In the genomic region with DNA sequence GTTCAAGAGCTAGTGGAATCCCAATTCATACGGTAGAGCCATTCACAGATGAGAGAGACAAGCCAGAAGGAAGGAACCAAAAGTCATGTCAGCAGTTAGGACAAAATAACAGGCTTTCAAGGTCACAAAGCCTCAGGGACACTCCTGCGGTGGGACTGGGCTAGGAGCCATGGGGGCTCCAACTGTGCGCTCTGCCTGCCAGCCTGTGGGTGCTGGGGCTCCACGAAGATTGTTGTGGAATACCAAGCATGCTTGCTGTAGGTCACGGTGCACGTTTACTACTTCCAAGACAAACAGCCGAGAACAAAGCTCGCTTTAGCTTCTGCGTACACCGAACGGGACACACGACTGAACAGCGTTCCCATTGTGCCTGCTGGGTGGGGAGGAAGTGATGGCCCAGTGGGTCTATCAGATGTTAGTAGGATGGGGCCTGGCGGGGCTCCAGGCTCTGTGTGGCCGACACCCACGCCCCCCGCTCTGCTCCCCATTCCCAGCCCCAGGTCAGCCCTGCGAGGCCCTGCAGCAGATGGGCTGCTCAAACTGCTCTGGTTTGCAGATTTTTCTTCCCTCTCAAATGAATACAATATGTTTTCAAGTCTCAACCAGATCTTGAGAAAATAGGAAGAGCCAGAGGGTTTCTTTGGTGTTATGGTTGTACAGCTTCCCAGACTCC, we compare ENCODE assay signal across 1 cellular context.
TF ChIP-seq lines count a peak whose summit lies in the region.

No MANE protein-coding gene starts in this region.

TF ChIP-seq in HepG2, 621 proteins besides CTCF, POLR2A, EP300 and RAD21 (continued from another document and continues in another):
- TF ChIP-seq ZNF646 (CRISPR knock-in tag; IDR thresholded peaks at IDR 0.05) (peak; percentile 23; the same call in 1 of the 2 replicates), LRRFIP1 (CRISPR knock-in tag; conservative IDR thresholded peaks at IDR 0.05) (no peak), ZNF260 (CRISPR knock-in tag; IDR thresholded peaks at IDR 0.05; ENCODE audit: borderline replicate concordance, low read depth) (no peak), ZNF20 (CRISPR knock-in tag; IDR thresholded peaks at IDR 0.05) (no peak), E2F1 (CRISPR knock-in tag; IDR thresholded peaks at IDR 0.05) (no peak), ERF (CRISPR knock-in tag; IDR thresholded peaks at IDR 0.05) (peak; percentile 71), PATZ1 (CRISPR knock-in tag; IDR thresholded peaks at IDR 0.05) (peak; percentile 90), TIGD3 (CRISPR knock-in tag; IDR thresholded peaks at IDR 0.05; ENCODE audit: borderline replicate concordance) (no peak), ZNF431 (CRISPR knock-in tag; IDR thresholded peaks at IDR 0.05; ENCODE audit: borderline replicate concordance, low read depth) (peak; percentile 37; the same call in 1 of the 2 replicates), MAX (IDR thresholded peaks at IDR 0.05) (peak; percentile 76), RAD51 (IDR thresholded peaks at IDR 0.05; ENCODE audit: borderline replicate concordance) (no peak), ZBTB8A (CRISPR knock-in tag; IDR thresholded peaks at IDR 0.05; ENCODE audit: borderline replicate concordance, low read depth) (no peak), ZFP62 (CRISPR knock-in tag; IDR thresholded peaks at IDR 0.05) (no peak), MIER3 (CRISPR knock-in tag; IDR thresholded peaks at IDR 0.05; ENCODE audit: borderline replicate concordance) (no peak; the same call in 1 of the 2 replicates), ZNF607 (CRISPR knock-in tag; IDR thresholded peaks at IDR 0.05; ENCODE audit: borderline replicate concordance) (no peak)
- TF ChIP-seq, protein P1, sequence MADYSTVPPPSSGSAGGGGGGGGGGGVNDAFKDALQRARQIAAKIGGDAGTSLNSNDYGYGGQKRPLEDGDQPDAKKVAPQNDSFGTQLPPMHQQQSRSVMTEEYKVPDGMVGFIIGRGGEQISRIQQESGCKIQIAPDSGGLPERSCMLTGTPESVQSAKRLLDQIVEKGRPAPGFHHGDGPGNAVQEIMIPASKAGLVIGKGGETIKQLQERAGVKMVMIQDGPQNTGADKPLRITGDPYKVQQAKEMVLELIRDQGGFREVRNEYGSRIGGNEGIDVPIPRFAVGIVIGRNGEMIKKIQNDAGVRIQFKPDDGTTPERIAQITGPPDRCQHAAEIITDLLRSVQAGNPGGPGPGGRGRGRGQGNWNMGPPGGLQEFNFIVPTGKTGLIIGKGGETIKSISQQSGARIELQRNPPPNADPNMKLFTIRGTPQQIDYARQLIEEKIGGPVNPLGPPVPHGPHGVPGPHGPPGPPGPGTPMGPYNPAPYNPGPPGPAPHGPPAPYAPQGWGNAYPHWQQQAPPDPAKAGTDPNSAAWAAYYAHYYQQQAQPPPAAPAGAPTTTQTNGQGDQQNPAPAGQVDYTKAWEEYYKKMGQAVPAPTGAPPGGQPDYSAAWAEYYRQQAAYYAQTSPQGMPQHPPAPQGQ (CRISPR knock-in tag; IDR thresholded peaks at IDR 0.05; ENCODE audit: borderline replicate concordance) = 0 out of 2 replicates have a peak, but pooled peaks have one; percentile 36
- TF ChIP-seq, protein P2, sequence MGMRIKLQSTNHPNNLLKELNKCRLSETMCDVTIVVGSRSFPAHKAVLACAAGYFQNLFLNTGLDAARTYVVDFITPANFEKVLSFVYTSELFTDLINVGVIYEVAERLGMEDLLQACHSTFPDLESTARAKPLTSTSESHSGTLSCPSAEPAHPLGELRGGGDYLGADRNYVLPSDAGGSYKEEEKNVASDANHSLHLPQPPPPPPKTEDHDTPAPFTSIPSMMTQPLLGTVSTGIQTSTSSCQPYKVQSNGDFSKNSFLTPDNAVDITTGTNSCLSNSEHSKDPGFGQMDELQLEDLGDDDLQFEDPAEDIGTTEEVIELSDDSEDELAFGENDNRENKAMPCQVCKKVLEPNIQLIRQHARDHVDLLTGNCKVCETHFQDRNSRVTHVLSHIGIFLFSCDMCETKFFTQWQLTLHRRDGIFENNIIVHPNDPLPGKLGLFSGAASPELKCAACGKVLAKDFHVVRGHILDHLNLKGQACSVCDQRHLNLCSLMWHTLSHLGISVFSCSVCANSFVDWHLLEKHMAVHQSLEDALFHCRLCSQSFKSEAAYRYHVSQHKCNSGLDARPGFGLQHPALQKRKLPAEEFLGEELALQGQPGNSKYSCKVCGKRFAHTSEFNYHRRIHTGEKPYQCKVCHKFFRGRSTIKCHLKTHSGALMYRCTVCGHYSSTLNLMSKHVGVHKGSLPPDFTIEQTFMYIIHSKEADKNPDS (CRISPR knock-in tag; IDR thresholded peaks at IDR 0.05) = peak; percentile 89; the same call in 1 of the 2 replicates
- TF ChIP-seq, protein P3, sequence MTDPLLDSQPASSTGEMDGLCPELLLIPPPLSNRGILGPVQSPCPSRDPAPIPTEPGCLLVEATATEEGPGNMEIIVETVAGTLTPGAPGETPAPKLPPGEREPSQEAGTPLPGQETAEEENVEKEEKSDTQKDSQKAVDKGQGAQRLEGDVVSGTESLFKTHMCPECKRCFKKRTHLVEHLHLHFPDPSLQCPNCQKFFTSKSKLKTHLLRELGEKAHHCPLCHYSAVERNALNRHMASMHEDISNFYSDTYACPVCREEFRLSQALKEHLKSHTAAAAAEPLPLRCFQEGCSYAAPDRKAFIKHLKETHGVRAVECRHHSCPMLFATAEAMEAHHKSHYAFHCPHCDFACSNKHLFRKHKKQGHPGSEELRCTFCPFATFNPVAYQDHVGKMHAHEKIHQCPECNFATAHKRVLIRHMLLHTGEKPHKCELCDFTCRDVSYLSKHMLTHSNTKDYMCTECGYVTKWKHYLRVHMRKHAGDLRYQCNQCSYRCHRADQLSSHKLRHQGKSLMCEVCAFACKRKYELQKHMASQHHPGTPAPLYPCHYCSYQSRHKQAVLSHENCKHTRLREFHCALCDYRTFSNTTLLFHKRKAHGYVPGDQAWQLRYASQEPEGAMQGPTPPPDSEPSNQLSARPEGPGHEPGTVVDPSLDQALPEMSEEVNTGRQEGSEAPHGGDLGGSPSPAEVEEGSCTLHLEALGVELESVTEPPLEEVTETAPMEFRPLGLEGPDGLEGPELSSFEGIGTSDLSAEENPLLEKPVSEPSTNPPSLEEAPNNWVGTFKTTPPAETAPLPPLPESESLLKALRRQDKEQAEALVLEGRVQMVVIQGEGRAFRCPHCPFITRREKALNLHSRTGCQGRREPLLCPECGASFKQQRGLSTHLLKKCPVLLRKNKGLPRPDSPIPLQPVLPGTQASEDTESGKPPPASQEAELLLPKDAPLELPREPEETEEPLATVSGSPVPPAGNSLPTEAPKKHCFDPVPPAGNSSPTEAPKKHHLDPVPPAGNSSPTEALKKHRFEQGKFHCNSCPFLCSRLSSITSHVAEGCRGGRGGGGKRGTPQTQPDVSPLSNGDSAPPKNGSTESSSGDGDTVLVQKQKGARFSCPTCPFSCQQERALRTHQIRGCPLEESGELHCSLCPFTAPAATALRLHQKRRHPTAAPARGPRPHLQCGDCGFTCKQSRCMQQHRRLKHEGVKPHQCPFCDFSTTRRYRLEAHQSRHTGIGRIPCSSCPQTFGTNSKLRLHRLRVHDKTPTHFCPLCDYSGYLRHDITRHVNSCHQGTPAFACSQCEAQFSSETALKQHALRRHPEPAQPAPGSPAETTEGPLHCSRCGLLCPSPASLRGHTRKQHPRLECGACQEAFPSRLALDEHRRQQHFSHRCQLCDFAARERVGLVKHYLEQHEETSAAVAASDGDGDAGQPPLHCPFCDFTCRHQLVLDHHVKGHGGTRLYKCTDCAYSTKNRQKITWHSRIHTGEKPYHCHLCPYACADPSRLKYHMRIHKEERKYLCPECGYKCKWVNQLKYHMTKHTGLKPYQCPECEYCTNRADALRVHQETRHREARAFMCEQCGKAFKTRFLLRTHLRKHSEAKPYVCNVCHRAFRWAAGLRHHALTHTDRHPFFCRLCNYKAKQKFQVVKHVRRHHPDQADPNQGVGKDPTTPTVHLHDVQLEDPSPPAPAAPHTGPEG (CRISPR knock-in tag; IDR thresholded peaks at IDR 0.05) = peak; percentile 72; the same call in 1 of the 2 replicates
